ENCODE assay signal across 8 cellular contexts in genomic region chr1:42380617-42381423, GRCh38. TPM values are rescaled to one million over a fixed set of nuclear protein-coding genes. Genes with fewer than 3 reads are reported as not detected.
DNase-seq lines count a peak whose midpoint lies in the region; ATAC-seq lines count a peak whose summit lies in the region.

Gene RIMKLA, plus strand, starts transcription at chr1:42380792. Its CDS starts 143 bp downstream, at chr1:42380935.

- POLR2A ChIA-PET in activated CD4-positive, alpha-beta T cell treated with anti-CD3 and anti-CD28 coated beads, Interleukin-2, amount 10 ng/mL, durations not matched to agents 7 days and 5 days (lab: Charles Lee), result no interaction called here

- no peaks in the 10 kb centered on the region for H3K4me1 ChIP-seq in mesodermal cell (ENCODE audit: control insufficient read depth, insufficient read depth, low read length, poor library complexity, severe bottlenecking)

- no peak within 1 kb of the TSS for H3K27ac ChIP-seq in mesodermal cell (ENCODE audit: low read depth, low read length, severe bottlenecking)

- peak within 1 kb of the TSS; percentile 33 for H3K4me3 ChIP-seq in mesodermal cell (ENCODE audit: extremely low read depth, insufficient read depth, low read length, poor library complexity, severe bottlenecking)

- no peaks in the 10 kb centered on the region for H3K9me3 ChIP-seq in mesodermal cell (ENCODE audit: control insufficient read depth, low read length)

- peak within 1 kb of the TSS; percentile 39 for H3K27ac Mint-ChIP-seq in activated CD4-positive, alpha-beta T cell treated with anti-CD3 and anti-CD28 coated beads, Interleukin-2, amount 10 ng/mL, durations not matched to agents 7 days and 5 days

- H3K9me3 Mint-ChIP-seq in activated CD4-positive, alpha-beta T cell treated with anti-CD3 and anti-CD28 coated beads, Interleukin-2, amount 10 ng/mL, durations not matched to agents 7 days and 5 days, result no peaks in the 10 kb centered on the region

- no peaks in the 10 kb centered on the region for H3K36me3 ChIP-seq in mesodermal cell (ENCODE audit: control insufficient read depth, insufficient read depth, low read length)

- 1 to 2% methylated on average over 61 to 67 of the region's 100 CpGs for WGBS in mesodermal cell (ENCODE audit: insufficient coverage in 2 of 2), 2 experiments

- CTCF ChIA-PET in activated CD4-positive, alpha-beta T cell treated with anti-CD3 and anti-CD28 coated beads, Interleukin-2, amount 10 ng/mL, durations not matched to agents 7 days and 5 days (lab: Charles Lee), result interaction anchor here (0.9 kb wide), 1 partner anchor 207 kb away, joined by 3 read pairs; no protein-coding TSS in a partner anchor

- peak; percentile 96 for ATAC-seq in HG02759 (IDR thresholded peaks at IDR 0.05; ENCODE audit: unreplicated experiment)

- peaks cover 46% of the 10 kb centered on the region for H3K27me3 Mint-ChIP-seq in activated CD4-positive, alpha-beta T cell treated with anti-CD3 and anti-CD28 coated beads, Interleukin-2, amount 10 ng/mL, durations not matched to agents 7 days and 5 days

- peak within 1 kb of the TSS; percentile 73 for H3K4me3 Mint-ChIP-seq in activated CD4-positive, alpha-beta T cell treated with anti-CD3 and anti-CD28 coated beads, Interleukin-2, amount 10 ng/mL, durations not matched to agents 7 days and 5 days

- DNase-seq in NOMO-1 (lab: John Stamatoyannopoulos, UW; ENCODE audit: unreplicated experiment in 2 of 2), result peak; percentile 32 to 42
- DNase-seq in NOMO-1 treated with dmso at 0.1 percent for 144 hours (lab: John Stamatoyannopoulos, UW; ENCODE audit: unreplicated experiment), result no peak
- peak; percentile 69 for DNase-seq in NCI-H2107 (lab: John Stamatoyannopoulos, UW)
- DNase-seq in activated CD4-positive, alpha-beta T cell treated with anti-CD3 and anti-CD28 coated beads, Interleukin-2, amount 10 ng/mL, durations not matched to agents 7 days and 5 days, result peak; percentile 43
- DNase-seq in effector CD8-positive, alpha-beta T cell (lab: John Stamatoyannopoulos, UW), result peak; percentile 4
- DNase-seq in stimulated activated CD8-positive, alpha-beta memory T cell treated with anti-CD3 and anti-CD28 coated beads, Interleukin-7, amount 100 ng/mL, for 48 hours (ENCODE audit: extremely low read depth in 1 of 2, low read depth in 1 of 2), result peak; percentile 29 to 32

- H3K36me3 Mint-ChIP-seq in activated CD4-positive, alpha-beta T cell treated with anti-CD3 and anti-CD28 coated beads, Interleukin-2, amount 10 ng/mL, durations not matched to agents 7 days and 5 days (ENCODE audit: low read depth), result no peaks in the 10 kb centered on the region

- H3K4me1 Mint-ChIP-seq in activated CD4-positive, alpha-beta T cell treated with anti-CD3 and anti-CD28 coated beads, Interleukin-2, amount 10 ng/mL, durations not matched to agents 7 days and 5 days, result peaks cover 15% of the 10 kb centered on the region

RNA-seq across cellular contexts. Expression of gene RIMKLA, which starts in this region (rescaled TPM):
- total RNA-seq in activated CD4-positive, alpha-beta T cell treated with anti-CD3 and anti-CD28 coated beads, Interleukin-2, amount 10 ng/mL, durations not matched to agents 7 days and 5 days, result under 1 TPM; 0.44 to 0.99 TPM
- polyA plus RNA-seq in mesodermal cell (2013, experiment 1 of 2), result 0.11 TPM
- polyA plus RNA-seq in mesodermal cell (2013, experiment 2 of 2), result 0.10 TPM

Comparison
In these comparisons a context has a peak if more than half of its experiments do, and no peak if none do; other contexts are left out.
1. Peak in DNase-seq in activated CD4-positive, alpha-beta T cell treated with anti-CD3 and anti-CD28 coated beads, Interleukin-2, amount 10 ng/mL, durations not matched to agents 7 days and 5 days; RNA of the gene not detected or under 1 TPM.